26 cellular contexts compared by ENCODE assay signal in genomic region chr16:30046178-30046577, GRCh38. TPM values are rescaled to one million over a fixed set of nuclear protein-coding genes. Genes with fewer than 3 reads are reported as not detected.
"Had no signal": no experiment of that assay in that cellular context is flagged by ENCODE, and none has a peak within 500 bp of the region (broad histone marks: within the 10 kb centered on the region; RNA-seq: fewer than 3 reads in every experiment).

No MANE protein-coding gene starts in this region.

- H3K9me3 ChIP-seq: body of pancreas, MG63 had no signal

- H3K27me3 ChIP-seq: body of pancreas, MG63 had no signal

- H3K4me3 ChIP-seq: body of pancreas, MG63 had no signal

- H3K27ac ChIP-seq: body of pancreas had no signal

- H3K27me3 Mint-ChIP-seq: activated B cell treated with CpG ODN at 0.5 μM for 24 hours; activated naive CD4-positive, alpha-beta T cell treated with anti-CD3 and anti-CD28 coated beads, Interleukin-2, amount 50 U/mL, for 24 hours; central memory CD8-positive, alpha-beta T cell; T-helper 17 cell had no signal

- ATAC-seq: body of pancreas, T-helper 17 cell had no signal

- H3K27ac Mint-ChIP-seq: activated B cell treated with CpG ODN at 0.5 μM for 24 hours; activated naive CD4-positive, alpha-beta T cell treated with anti-CD3 and anti-CD28 coated beads, Interleukin-2, amount 50 U/mL, for 24 hours; activated T-cell treated with anti-CD3 and anti-CD28 coated beads, Interleukin-2, amount 50 U/mL, for 72 hours; T-helper 17 cell had no signal

- DNase-seq: activated B cell treated with CpG ODN at 0.5 μM for 24 hours; activated CD4-positive, alpha-beta T cell treated with anti-CD3 and anti-CD28 coated beads for 1 hour; activated CD4-positive, alpha-beta T cell treated with anti-CD3 and anti-CD28 coated beads, Interleukin-2, amount 10 ng/mL, durations not matched to agents 7 days and 5 days; activated CD8-positive, alpha-beta memory T cell treated with anti-CD3 and anti-CD28 coated beads for 24 hours; activated naive CD4-positive, alpha-beta T cell; activated T-cell treated with anti-CD3 and anti-CD28 coated beads, Interleukin-2, amount 50 U/mL, for 72 hours; aorta; body of pancreas; MG63; MV-4-11; NCI-H1092 treated with DMSO at 0.1 percent for 48 hours; NCI-H1417 treated with DMSO at 0.1 percent for 48 hours; NCI-H1694; NCI-H2029; NCI-H2107; NCI-H446 treated with DMSO at 0.1 percent for 48 hours; NCI-H526 treated with DMSO at 0.1 percent for 48 hours; NCI-H82; SIG-M5; T-helper 17 cell; T-helper 9 cell had no signal

- H3K36me3 ChIP-seq: MG63 had no signal

- H3K4me1 ChIP-seq: body of pancreas had no signal

- H3K4me1 Mint-ChIP-seq: activated B cell treated with CpG ODN at 0.5 μM for 24 hours; activated naive CD4-positive, alpha-beta T cell treated with anti-CD3 and anti-CD28 coated beads, Interleukin-2, amount 50 U/mL, for 24 hours; central memory CD8-positive, alpha-beta T cell had no signal

- H3K36me3 Mint-ChIP-seq: activated naive CD4-positive, alpha-beta T cell treated with anti-CD3 and anti-CD28 coated beads, Interleukin-2, amount 50 U/mL, for 24 hours had no signal

- H3K9me3 Mint-ChIP-seq: activated B cell treated with CpG ODN at 0.5 μM for 24 hours; activated CD4-positive, alpha-beta T cell treated with anti-CD3 and anti-CD28 coated beads, Interleukin-2, amount 10 ng/mL, durations not matched to agents 7 days and 5 days; activated naive CD4-positive, alpha-beta T cell treated with anti-CD3 and anti-CD28 coated beads, Interleukin-2, amount 50 U/mL, for 24 hours; activated T-cell treated with anti-CD3 and anti-CD28 coated beads, Interleukin-2, amount 50 U/mL, for 72 hours; central memory CD8-positive, alpha-beta T cell had no signal

- FAIRE-seq: TTC549 had no signal

- H3K4me3 Mint-ChIP-seq: activated B cell treated with CpG ODN at 0.5 μM for 24 hours; activated CD4-positive, alpha-beta T cell treated with anti-CD3 and anti-CD28 coated beads, Interleukin-2, amount 10 ng/mL, durations not matched to agents 7 days and 5 days; activated naive CD4-positive, alpha-beta T cell treated with anti-CD3 and anti-CD28 coated beads, Interleukin-2, amount 50 U/mL, for 24 hours; activated T-cell treated with anti-CD3 and anti-CD28 coated beads, Interleukin-2, amount 50 U/mL, for 72 hours; central memory CD8-positive, alpha-beta T cell; T-helper 17 cell had no signal

RNA-seq across cellular contexts. Expression of gene TLCD3B, which starts 15.1 kb away (rescaled TPM):
- total RNA-seq: activated B cell treated with CpG ODN at 0.5 μM for 24 hours, aorta, body of pancreas, T-helper 17 cell had no signal
- polyA plus RNA-seq: aorta had no signal

RNA-seq across cellular contexts. Expression of gene C16orf92, which starts 23.2 kb away (rescaled TPM):
- total RNA-seq: activated B cell treated with CpG ODN at 0.5 μM for 24 hours; activated CD4-positive, alpha-beta T cell treated with anti-CD3 and anti-CD28 coated beads, Interleukin-2, amount 10 ng/mL, durations not matched to agents 7 days and 5 days; activated T-cell treated with anti-CD3 and anti-CD28 coated beads, Interleukin-2, amount 50 U/mL, for 72 hours; aorta; body of pancreas; OCI-LY7; RPMI7951; T-helper 17 cell had no signal
- polyA plus RNA-seq: aorta had no signal

RNA-seq across cellular contexts. Expression of gene DOC2A, which starts 35.4 kb away (rescaled TPM):
- total RNA-seq: activated B cell treated with CpG ODN at 0.5 μM for 24 hours, RPMI7951 had no signal
